In genomic region chr2:42047488-42048317, GRCh38 we compare ENCODE assay signal across 8 cellular contexts. TPM values are rescaled to one million over a fixed set of nuclear protein-coding genes. Genes with fewer than 3 reads are reported as not detected.
A peak's percentile ranks its signal among the peaks of the same experiment; 100 is the strongest.
DNase-seq lines count a peak whose midpoint lies in the region; ATAC-seq, FAIRE-seq and TF ChIP-seq lines count a peak whose summit lies in the region.

TSS of gene PKDCC (plus strand) at chr2:42048021. CDS start at chr2:42048200, 179 bp downstream.

- H4K20me1 ChIP-seq in Karpas-422 (ENCODE audit: insufficient read depth, low read depth, low read length): no peaks in the 10 kb centered on the region

- H3K27ac ChIP-seq in esophagus squamous epithelium (peak within 1 kb of the TSS; percentile 56 to 91 (median 82)), thoracic aorta (peak within 1 kb of the TSS; percentile 96 to 98), Karpas-422 (ENCODE audit: low read length) (no peak within 1 kb of the TSS)

- peaks cover 38% of the 10 kb centered on the region for H3K27me3 Mint-ChIP-seq in activated CD8-positive, alpha-beta T cell treated with anti-CD3 and anti-CD28 coated beads for 36 hours

- no peak within 1 kb of the TSS for H3K9ac ChIP-seq in Karpas-422 (ENCODE audit: low read length)

- TF ChIP-seq CTCF in D721Med (IDR thresholded peaks at IDR 0.05; ENCODE audit: insufficient read depth, missing control alignments): no peak
- TF ChIP-seq CTCF in GM20000 (IDR thresholded peaks at IDR 0.05; ENCODE audit: extremely low read depth, missing control alignments): no peak
- TF ChIP-seq CTCF in LNCaP clone FGC (IDR thresholded peaks at IDR 0.05; ENCODE audit: control insufficient read depth, extremely low read depth, insufficient read depth): no peak
- no peak for TF ChIP-seq CTCF in activated CD8-positive, alpha-beta T cell treated with anti-CD3 and anti-CD28 coated beads for 36 hours (IDR thresholded peaks at IDR 0.05)
- no peak for TF ChIP-seq CTCF in esophagus squamous epithelium (IDR thresholded peaks at IDR 0.05)
- TF ChIP-seq CTCF in thoracic aorta (IDR thresholded peaks at IDR 0.05): no peak

- H2AFZ ChIP-seq in Karpas-422 (ENCODE audit: low read length): no peak within 1 kb of the TSS

- peak within 1 kb of the TSS; percentile 44 for H3K4me3 Mint-ChIP-seq in activated CD8-positive, alpha-beta T cell treated with anti-CD3 and anti-CD28 coated beads for 36 hours

- H3K9me3 ChIP-seq in esophagus squamous epithelium (no peaks in the 10 kb centered on the region), thoracic aorta (no peaks in the 10 kb centered on the region), Karpas-422 (ENCODE audit: low read length) (no peaks in the 10 kb centered on the region)

- POLR2A ChIA-PET in activated CD8-positive, alpha-beta T cell treated with anti-CD3 and anti-CD28 coated beads for 36 hours (lab: Charles Lee): no interaction called here

- no peak for FAIRE-seq in D721Med (lab: Jason Lieb, UNC)

- H3K27me3 ChIP-seq in esophagus squamous epithelium (peaks cover 0 to 81% (median 0%) of the 10 kb centered on the region in 4 donors), thoracic aorta (replicated peaks; ENCODE audit: insufficient read depth) (no peaks in the 10 kb centered on the region), Karpas-422 (ENCODE audit: low read length) (no peaks in the 10 kb centered on the region)

- 1 to 3% methylated on average over 10 to 20 of the region's 111 CpGs for WGBS in esophagus squamous epithelium, 2 donors

- H3K36me3 ChIP-seq in esophagus squamous epithelium (no peaks in the 10 kb centered on the region), thoracic aorta (no peaks in the 10 kb centered on the region), Karpas-422 (ENCODE audit: insufficient read depth, low read length) (no peaks in the 10 kb centered on the region)

- no peaks in the 10 kb centered on the region for H3K36me3 Mint-ChIP-seq in activated CD8-positive, alpha-beta T cell treated with anti-CD3 and anti-CD28 coated beads for 36 hours (ENCODE audit: low read depth)

- H3K4me2 ChIP-seq in Karpas-422 (ENCODE audit: low read depth, low read length, poor library complexity, severe bottlenecking): no peak within 1 kb of the TSS

- peaks cover 4 to 36% (median 12%) of the 10 kb centered on the region in 3 donors for H3K4me1 ChIP-seq in esophagus squamous epithelium
- H3K4me1 ChIP-seq in thoracic aorta (ENCODE audit: control insufficient read depth in 1 of 2, low read depth in 2 of 2): peaks cover 6 to 40% of the 10 kb centered on the region in 2 donors
- H3K4me1 ChIP-seq in Karpas-422 (ENCODE audit: low read length): no peaks in the 10 kb centered on the region

- H3K4me1 Mint-ChIP-seq in activated CD8-positive, alpha-beta T cell treated with anti-CD3 and anti-CD28 coated beads for 36 hours (ENCODE audit: low read depth): peaks cover 6% of the 10 kb centered on the region

- DNase-seq in D721Med (ENCODE audit: insufficient read length, low spot score) (peak; percentile 83), GM20000 (ENCODE audit: low spot score) (peak; percentile 87), LNCaP clone FGC (ENCODE audit: low read depth) (no peak), esophagus squamous epithelium (lab: John Stamatoyannopoulos, UW) (no peak), middle frontal gyrus (ENCODE audit: extremely low spot score, low spot score) (peak; percentile 50), thoracic aorta (ENCODE audit: low spot score) (no peak), Karpas-422 (no peak)
- DNase-seq in activated CD8-positive, alpha-beta T cell treated with anti-CD3 and anti-CD28 coated beads for 36 hours: no peak

- ATAC-seq in activated CD8-positive, alpha-beta T cell treated with anti-CD3 and anti-CD28 coated beads for 36 hours: peak; percentile 61
- ATAC-seq in thoracic aorta (ENCODE audit: insufficient number of reproducible peaks, low FRiP score, low read depth): peak; percentile 29

- H3K4me3 ChIP-seq in LNCaP clone FGC (ENCODE audit: low read depth, low read length) (peak within 1 kb of the TSS; percentile 41), esophagus squamous epithelium (peak within 1 kb of the TSS; percentile 37 to 81 (median 59)), thoracic aorta (peak within 1 kb of the TSS; percentile 91), Karpas-422 (ENCODE audit: low read length) (no peak within 1 kb of the TSS)

- H3K79me2 ChIP-seq in Karpas-422 (ENCODE audit: low read length): no peaks in the 10 kb centered on the region

- no peaks in the 10 kb centered on the region for H3K9me3 Mint-ChIP-seq in activated CD8-positive, alpha-beta T cell treated with anti-CD3 and anti-CD28 coated beads for 36 hours

- H3K27ac Mint-ChIP-seq in activated CD8-positive, alpha-beta T cell treated with anti-CD3 and anti-CD28 coated beads for 36 hours: no peak within 1 kb of the TSS

- no peaks in the 10 kb centered on the region for H3K9me2 ChIP-seq in Karpas-422 (replicated peaks; ENCODE audit: insufficient read depth, low read length)

- TF ChIP-seq POLR2A in esophagus squamous epithelium (IDR thresholded peaks at IDR 0.05): peak in 1 of 4 donors; percentile 59

- intact Hi-C loops in activated CD8-positive, alpha-beta T cell treated with anti-CD3 and anti-CD28 coated beads for 36 hours (cut with micrococcal nuclease): no loop called here
- intact Hi-C loops in esophagus squamous epithelium (cut with DNase I): no loop called here

- CTCF ChIA-PET in activated CD8-positive, alpha-beta T cell treated with anti-CD3 and anti-CD28 coated beads for 36 hours (lab: Charles Lee): interaction anchor here (0.8 to 2.4 kb wide), 4 partner anchors 12 to 207 kb away, joined by 3 to 7 read pairs (median 3); no protein-coding TSS in a partner anchor

RNA-seq across cellular contexts. Expression of gene PKDCC, which starts in this region (rescaled TPM):
- not detected for total RNA-seq in activated CD8-positive, alpha-beta T cell treated with anti-CD3 and anti-CD28 coated beads for 36 hours
- total RNA-seq in esophagus squamous epithelium (10 to 100 TPM in 1 of 4 donors, 1 to 10 TPM in 2, under 1 TPM in 1; 0.53 to 16.8 (median 6.4) TPM), thoracic aorta (100 to 1,000 TPM in 1 of 2 donors, 10 to 100 TPM in 1; 75.8 to 225 TPM)
- not detected in 2 replicates for total RNA-seq in Karpas-422 (2014; rRNA removed; shearing (Covaris generic); ENCODE audit: low replicate concordance)

Comparison
In these comparisons a context has a peak if more than half of its experiments do, and no peak if none do; other contexts are left out.
1. RNA of gene PKDCC (total RNA-seq): 75.8 to 225 TPM in thoracic aorta; 0.53 to 16.8 TPM in esophagus squamous epithelium, not detected in activated CD8-positive, alpha-beta T cell treated with anti-CD3 and anti-CD28 coated beads for 36 hours and not detected in Karpas-422; every median in the first group is over 4 times any median in the second.
2. Peak in ATAC-seq in activated CD8-positive, alpha-beta T cell treated with anti-CD3 and anti-CD28 coated beads for 36 hours; RNA of the gene not detected or under 1 TPM.
3. DNase-seq: peak in D721Med (single experiment), GM20000 (single experiment) and middle frontal gyrus (single experiment); none in LNCaP clone FGC (single experiment), activated CD8-positive, alpha-beta T cell treated with anti-CD3 and anti-CD28 coated beads for 36 hours (single experiment), esophagus squamous epithelium (single experiment), thoracic aorta (single experiment) and Karpas-422 (single experiment).